16 cellular contexts compared by ENCODE assay signal in genomic region chr1:174222166-174222949, GRCh38.
DNase-seq lines count a peak whose midpoint lies in the region; ATAC-seq, FAIRE-seq and TF ChIP-seq lines count a peak whose summit lies in the region.
"Had no signal": no experiment of that assay in that cellular context is flagged by ENCODE, and none has a peak within 500 bp of the region (broad histone marks: within the 10 kb centered on the region; RNA-seq: fewer than 3 reads in every experiment).

No MANE protein-coding gene starts in this region.

- POLR2A ChIA-PET in AG04449 (lab: Yijun Ruan, JAX) = no interaction called here
- POLR2A ChIA-PET in activated B cell treated with CpG ODN at 0.5 μM for 24 hours (lab: Charles Lee) = interaction anchor here (0.7 kb wide), 1 partner anchor 249 kb away, joined by 3 read pairs; no protein-coding TSS in a partner anchor

- no peaks in the 10 kb centered on the region for H3K27me3 Mint-ChIP-seq in activated B cell treated with CpG ODN at 0.5 μM for 24 hours

- H3K36me3 Mint-ChIP-seq in activated B cell treated with CpG ODN at 0.5 μM for 24 hours (ENCODE audit: low read depth) = peaks cover 48% of the 10 kb centered on the region

- peak; percentile 78 for FAIRE-seq in GM12892 (lab: Jason Lieb, UNC)

- H3K27ac Mint-ChIP-seq in activated B cell treated with CpG ODN at 0.5 μM for 24 hours = peak overlapping the region; percentile 73
- H3K27ac Mint-ChIP-seq: activated T-helper 1 cell treated with anti-CD3 and anti-CD28 coated beads, Interleukin-12 subunit alpha, Interleukin-12 subunit beta, Interleukin-2, Interleukin-4 antibody, amounts not matched to agents 30 ng/mL and 10 ng/mL and 1 ng/mL, durations not matched to agents 14 hours and 24 hours and 36 hours; neural progenitor cell had no signal

- peaks cover 47% of the 10 kb centered on the region for H3K4me1 Mint-ChIP-seq in activated B cell treated with CpG ODN at 0.5 μM for 24 hours
- H3K4me1 Mint-ChIP-seq: neural progenitor cell had no signal

- TF ChIP-seq POLR2A in GM12892 (IDR thresholded peaks at IDR 0.05; ENCODE audit: low read depth, low read length) = no peak

- no peak overlapping the region for H3K4me3 Mint-ChIP-seq in activated B cell treated with CpG ODN at 0.5 μM for 24 hours
- H3K4me3 Mint-ChIP-seq: activated T-helper 1 cell treated with anti-CD3 and anti-CD28 coated beads, Interleukin-12 subunit alpha, Interleukin-12 subunit beta, Interleukin-2, Interleukin-4 antibody, amounts not matched to agents 30 ng/mL and 10 ng/mL and 1 ng/mL, durations not matched to agents 14 hours and 24 hours and 36 hours; CD14-positive monocyte; neural progenitor cell had no signal

- H3K9me3 Mint-ChIP-seq in activated B cell treated with CpG ODN at 0.5 μM for 24 hours = peaks cover 2% of the 10 kb centered on the region

- H3K4me3 ChIP-seq in AG04449 (ENCODE audit: low read depth, low read length) = no peak overlapping the region
- H3K4me3 ChIP-seq in fibroblast of villous mesenchyme (ENCODE audit: low read depth, low read length) = no peak overlapping the region
- H3K4me3 ChIP-seq: left lung, neural progenitor cell, spleen had no signal

- CTCF ChIA-PET in AG04449 (lab: Yijun Ruan, JAX) (interaction anchor here (2.1 kb wide), 1 partner anchor 40 kb away, joined by 6 read pairs; no protein-coding TSS in a partner anchor), activated B cell treated with CpG ODN at 0.5 μM for 24 hours (lab: Charles Lee) (interaction anchor here (0.5 kb wide), 1 partner anchor 57 kb away, joined by 3 read pairs; no protein-coding TSS in a partner anchor)

- DNase-seq in AG04449 (ENCODE audit: low read depth, low spot score) (peak; percentile 53), GM12892 (ENCODE audit: insufficient read length) (no peak), activated B cell treated with CpG ODN at 0.5 μM for 24 hours (no peak), fibroblast of villous mesenchyme (ENCODE audit: low read depth) (peak; percentile 59), GM19240 (ENCODE audit: insufficient read length, low spot score) (no peak), GM19238 (ENCODE audit: insufficient read length, low spot score) (no peak)
- DNase-seq: GDM1, left lung, NCI-H2227 treated with DMSO at 0.1 percent for 48 hours, Right ventricle myocardium superior, spleen had no signal

- TF ChIP-seq CTCF in AG04449 (IDR thresholded peaks at IDR 0.05; ENCODE audit: insufficient read depth, low read length, missing control alignments) = no peak
- TF ChIP-seq CTCF in activated B cell treated with CpG ODN at 0.5 μM for 24 hours (IDR thresholded peaks at IDR 0.05) = no peak
- TF ChIP-seq CTCF in fibroblast of villous mesenchyme (IDR thresholded peaks at IDR 0.05; ENCODE audit: insufficient read depth, low read depth, low read length) = no peak

- intact Hi-C loops in activated B cell treated with CpG ODN at 0.5 μM for 24 hours (cut with micrococcal nuclease) = no loop called here

- no peak for ATAC-seq in activated B cell treated with CpG ODN at 0.5 μM for 24 hours (ENCODE audit: low read depth)
- ATAC-seq in HG03521 (IDR thresholded peaks at IDR 0.05; ENCODE audit: unreplicated experiment) = no peak
- ATAC-seq in GM21723 (IDR thresholded peaks at IDR 0.05; ENCODE audit: unreplicated experiment) = no peak
- ATAC-seq: left lung had no signal

Comparison
In these comparisons a context has a peak if more than half of its experiments do, and no peak if none do; other contexts are left out.
1. DNase-seq: peak in AG04449 (single experiment) and fibroblast of villous mesenchyme (single experiment); none in GM12892 (single experiment), activated B cell treated with CpG ODN at 0.5 μM for 24 hours (single experiment), GM19240 (single experiment) and GM19238 (single experiment).